In the genomic region with DNA sequence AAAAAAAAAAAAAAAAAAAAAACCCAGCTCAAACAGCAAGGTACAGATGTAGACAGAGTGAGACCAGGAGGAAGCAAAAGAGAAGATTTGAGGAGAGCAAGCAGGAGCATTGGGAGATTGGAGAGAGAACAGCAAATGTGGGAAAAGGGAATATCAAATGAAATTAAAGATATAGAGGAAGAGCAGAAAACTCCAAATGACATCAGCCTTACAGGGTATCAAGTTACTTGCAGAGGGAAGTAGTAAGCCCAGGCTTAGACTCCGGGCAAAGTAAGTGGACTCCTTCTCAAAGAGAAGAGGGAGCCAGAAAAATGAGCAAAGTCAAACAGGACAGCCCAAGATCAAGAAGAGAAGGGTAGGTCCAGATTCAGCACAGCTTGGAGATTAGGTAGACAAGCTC, we compare ENCODE assay signal across 15 cellular contexts.
DNase-seq lines count a peak whose midpoint lies in the region; ATAC-seq and TF ChIP-seq lines count a peak whose summit lies in the region.
"Had no signal": no experiment of that assay in that cellular context is flagged by ENCODE, and none has a peak within 500 bp of the region (broad histone marks: within the 10 kb centered on the region; RNA-seq: fewer than 3 reads in every experiment).

No MANE protein-coding gene starts in this region.

- DNase-seq in H4 (ENCODE audit: low spot score) (peak; percentile 33), RWPE2 (ENCODE audit: low spot score) (no peak), fibroblast of peridontal ligament (ENCODE audit: extremely low read depth) (peak; percentile 86), renal cortical epithelial cell (ENCODE audit: low read depth) (peak; percentile 63), NCI-H1417 treated with DMSO at 0.1 percent for 48 hours (lab: John Stamatoyannopoulos, UW) (no peak), AG08395 (ENCODE audit: low spot score) (no peak), dermis blood vessel endothelial cell (no peak)
- no peak for DNase-seq in effector CD4-positive, alpha-beta T cell
- DNase-seq: activated CD8-positive, alpha-beta T cell treated with anti-CD3 and anti-CD28 coated beads, Interleukin-2, amount 10 ng/mL, durations not matched to agents 7 days and 5 days; anterior cingulate cortex; DMS79; NCI-H2081 treated with DMSO at 0.1 percent for 48 hours; stimulated activated CD4-positive, alpha-beta T cell treated with anti-CD3 and anti-CD28 coated beads, Interleukin-4, amount 100 ng/mL, for 4 hours; upper lobe of left lung had no signal

- 0 out of 3 replicates have a peak, but pooled peaks have one; percentile 21 for ATAC-seq in RWPE2 (ENCODE audit: low read depth)
- ATAC-seq: activated CD8-positive, alpha-beta T cell treated with anti-CD3 and anti-CD28 coated beads, Interleukin-2, amount 10 ng/mL, durations not matched to agents 7 days and 5 days had no signal

- no peak overlapping the region for H3K4me3 ChIP-seq in RWPE2 (ENCODE audit: severe bottlenecking)
- H3K4me3 ChIP-seq: SK-N-MC, upper lobe of left lung had no signal

- no peak for TF ChIP-seq CTCF in RWPE2 (IDR thresholded peaks at IDR 0.05; ENCODE audit: poor library complexity, severe bottlenecking)

- H3K9me3 ChIP-seq in RWPE2 (ENCODE audit: severe bottlenecking): no peaks in the 10 kb centered on the region
- H3K9me3 ChIP-seq: upper lobe of left lung had no signal

- no peaks in the 10 kb centered on the region for H3K27me3 ChIP-seq in RWPE2 (ENCODE audit: insufficient read depth, poor library complexity, severe bottlenecking)
- H3K27me3 ChIP-seq: upper lobe of left lung had no signal

- H3K27ac ChIP-seq in RWPE2 (ENCODE audit: poor library complexity, severe bottlenecking): peak overlapping the region; percentile 43
- H3K27ac ChIP-seq: SK-N-MC, upper lobe of left lung had no signal

- no peaks in the 10 kb centered on the region for H3K36me3 ChIP-seq in RWPE2 (ENCODE audit: low read depth)
- H3K36me3 ChIP-seq: upper lobe of left lung had no signal

- peaks cover 49% of the 10 kb centered on the region for H3K4me1 ChIP-seq in RWPE2 (ENCODE audit: insufficient read depth, poor library complexity, severe bottlenecking)

Comparison
In these comparisons a context has a peak if more than half of its experiments do, and no peak if none do; other contexts are left out.
1. DNase-seq: peak in H4 (single experiment), fibroblast of peridontal ligament (single experiment) and renal cortical epithelial cell (single experiment); none in RWPE2 (single experiment), NCI-H1417 treated with DMSO at 0.1 percent for 48 hours (single experiment), AG08395 (single experiment), dermis blood vessel endothelial cell (single experiment) and effector CD4-positive, alpha-beta T cell (single experiment).